9 cellular contexts compared by ENCODE assay signal in genomic region chr11:17693531-17693930, GRCh38. TPM values are rescaled to one million over a fixed set of nuclear protein-coding genes. Genes with fewer than 3 reads are reported as not detected.
"Had no signal": no experiment of that assay in that cellular context is flagged by ENCODE, and none has a peak within 500 bp of the region (broad histone marks: within the 10 kb centered on the region; RNA-seq: fewer than 3 reads in every experiment).

No MANE protein-coding gene starts in this region.

- DNase-seq: GM23248, GOT3, H7, HFFc6, IMR-90 had no signal

- H3K9me3 Mint-ChIP-seq: HFFc6 had no signal

- H3K9me3 ChIP-seq: HAP-1 had no signal

- H3K9ac ChIP-seq: GM23248 had no signal

- H3K27ac Mint-ChIP-seq: HFFc6 had no signal

- H2AFZ ChIP-seq: GM23248 had no signal

- H3K4me3 ChIP-seq: GM23248, HAP-1 had no signal

- H3K4me1 ChIP-seq: HAP-1 had no signal

- ATAC-seq: HCT116 had no signal

- H3K36me3 ChIP-seq: HAP-1 had no signal

- H3K27ac ChIP-seq: GM23248 had no signal

- H3K4me3 Mint-ChIP-seq: HFFc6 had no signal

RNA-seq across cellular contexts. Expression of gene MYOD1, which starts 25.8 kb away (rescaled TPM):
- total RNA-seq: GM23248, H4, H7, HFFc6, HT-29, IMR-90 had no signal
- polyA plus RNA-seq: GM23248, IMR-90 had no signal

RNA-seq across cellular contexts. Expression of gene KCNC1, which starts 41.0 kb away (rescaled TPM):
- total RNA-seq: GM23248, H4, H7, HFFc6, HT-29, IMR-90 had no signal
- polyA plus RNA-seq: GM23248 had no signal
